8 cellular contexts compared by ENCODE assay signal in the genomic region with DNA sequence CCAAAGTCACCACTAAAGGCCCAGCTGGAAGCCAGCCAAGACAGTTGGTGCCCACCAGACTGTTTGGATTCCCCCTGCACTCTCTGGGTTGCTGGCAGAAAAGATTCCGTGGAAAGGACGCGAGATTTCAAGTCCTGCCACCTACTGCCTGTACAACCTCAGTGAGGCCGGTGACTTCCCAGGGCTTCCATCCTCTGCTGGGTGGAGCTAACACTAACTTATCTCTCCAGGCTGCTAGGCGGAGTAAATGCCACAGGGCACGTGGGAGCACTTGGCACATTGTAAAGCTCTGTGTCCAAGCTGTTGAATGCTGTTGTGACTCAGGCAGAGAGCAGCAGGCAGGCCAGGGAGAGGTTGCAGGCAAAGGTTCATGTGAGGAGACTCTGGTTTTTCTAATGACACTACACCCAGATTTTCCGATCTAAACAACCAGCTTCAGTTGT. TPM values are rescaled to one million over a fixed set of nuclear protein-coding genes. Genes with fewer than 3 reads are reported as not detected.
A peak's percentile ranks its signal among the peaks of the same experiment; 100 is the strongest.
DNase-seq lines count a peak whose midpoint lies in the region; FAIRE-seq and TF ChIP-seq lines count a peak whose summit lies in the region.

No MANE protein-coding gene starts in this region.

- no peaks in the 10 kb centered on the region for H3K27me3 ChIP-seq in A673 (replicated peaks; ENCODE audit: insufficient read depth, low read depth, low read length, poor library complexity)
- no peaks in the 10 kb centered on the region for H3K27me3 ChIP-seq in left ventricle myocardium inferior (ENCODE audit: low read depth)
- H3K27me3 ChIP-seq in small intestine (ENCODE audit: control insufficient read depth in 2 of 2, insufficient read depth in 2 of 2, low read length in 2 of 2), result no peaks in the 10 kb centered on the region

- CTCF ChIA-PET in A673 (lab: Charles Lee), result no interaction called here

- H3K9me3 ChIP-seq in A673 (ENCODE audit: low read depth, low read length, poor library complexity, severe bottlenecking) (no peaks in the 10 kb centered on the region), left ventricle myocardium inferior (replicated peaks) (no peaks in the 10 kb centered on the region), small intestine (ENCODE audit: control insufficient read depth, low read depth) (no peaks in the 10 kb centered on the region)

- no peaks in the 10 kb centered on the region for H3K36me3 ChIP-seq in A673 (ENCODE audit: insufficient read depth, low read length, poor library complexity, severe bottlenecking)
- H3K36me3 ChIP-seq in left ventricle myocardium inferior, result no peaks in the 10 kb centered on the region
- H3K36me3 ChIP-seq in small intestine (ENCODE audit: control insufficient read depth in 2 of 2, insufficient read depth in 2 of 2, low read length in 2 of 2), result no peaks in the 10 kb centered on the region

- no TSS peak for BruUV-seq in A673 (replicated peaks; lab: Mats Ljungman, UMichigan)

- DNase-seq in A673 (ENCODE audit: low spot score), result peak; percentile 82
- DNase-seq in HTR-8/SVneo (ENCODE audit: insufficient read length, low spot score), result peak; percentile 80
- peak; percentile 85 for DNase-seq in left ventricle myocardium inferior
- peak; percentile 99 for DNase-seq in small intestine
- DNase-seq in GM10266 (ENCODE audit: extremely low spot score), result no peak
- DNase-seq in midbrain (lab: John Stamatoyannopoulos, UW), result no peak
- DNase-seq in T-helper 2 cell, result no peak

- H3K4me3 ChIP-seq in A673 (ENCODE audit: low read depth, low read length, poor library complexity, severe bottlenecking), result no peak overlapping the region
- H3K4me3 ChIP-seq in left ventricle myocardium inferior, result no peak overlapping the region
- no peak overlapping the region for H3K4me3 ChIP-seq in small intestine (ENCODE audit: low read depth in 1 of 2, low read length in 2 of 2)

- TF ChIP-seq CTCF in A673 (conservative IDR thresholded peaks at IDR 0.05; ENCODE audit: low read depth, low read length) (no peak), VCaP (conservative IDR thresholded peaks at IDR 0.05) (peak; percentile 42), left ventricle myocardium inferior (IDR thresholded peaks at IDR 0.05; ENCODE audit: borderline replicate concordance) (no peak), GM10266 (IDR thresholded peaks at IDR 0.05; ENCODE audit: control insufficient read depth, insufficient read depth, low read depth, missing control alignments) (no peak)

- FAIRE-seq in HTR-8/SVneo (lab: Jason Lieb, UNC) (peak; percentile 76), small intestine (lab: Jason Lieb, UNC) (peak; percentile 30)

- H3K4me1 ChIP-seq in A673 (ENCODE audit: insufficient read depth, low read length, poor library complexity, severe bottlenecking) (peaks cover 41% of the 10 kb centered on the region), left ventricle myocardium inferior (peaks cover 67% of the 10 kb centered on the region), small intestine (ENCODE audit: control insufficient read depth in 2 of 2, insufficient read depth in 1 of 2, low read depth in 1 of 2, low read length in 1 of 2) (peaks cover 9% of the 10 kb centered on the region in 2 donors)

- POLR2A ChIA-PET in A673 (lab: Charles Lee; ENCODE audit: low non-redundant PET), result no interaction called here

- 6 to 47% (median 22%) methylated on average over 7 of the region's 7 CpGs for WGBS in small intestine, 3 donors

- H3K27ac ChIP-seq in A673 (ENCODE audit: low read depth, low read length, poor library complexity, severe bottlenecking), result peak overlapping the region; percentile 32
- H3K27ac ChIP-seq in VCaP, result peak overlapping the region; percentile 97
- H3K27ac ChIP-seq in left ventricle myocardium inferior (replicated peaks), result peak overlapping the region; percentile 91
- H3K27ac ChIP-seq in small intestine (ENCODE audit: low read depth in 1 of 2, low read length in 1 of 2), result peak overlapping the region; percentile 51 to 84

- intact Hi-C loops in A673 (cut with micrococcal nuclease; ENCODE audit: unreplicated experiment), result no loop called here
- intact Hi-C loops in left ventricle myocardium inferior (cut with micrococcal nuclease), result no loop called here

RNA-seq across cellular contexts. Expression of a gene that starts 50.9 kb away (rescaled TPM):
- total RNA-seq in A673 (2021) (25.3 and 31.0 TPM in 2 replicates), left ventricle myocardium inferior (9.9 TPM)
- 1 to 10 TPM in 1 of 3 donors, not detected in 2; 1.7 TPM for polyA plus RNA-seq in small intestine

Comparison
In these comparisons a context has a peak if more than half of its experiments do, and no peak if none do; other contexts are left out.
1. DNase-seq: peak in A673 (single experiment), HTR-8/SVneo (single experiment), left ventricle myocardium inferior (single experiment) and small intestine (single experiment); none in GM10266 (single experiment), midbrain (single experiment) and T-helper 2 cell (0 of 5).
2. H3K27ac ChIP-seq: peak in every context shown above with its lines; median percentile 97 in VCaP; 91 in left ventricle myocardium inferior; 68 in small intestine; 32 in A673.